Comparison of ENCODE assay signal across 1 cellular context in genomic region chr12:67038486-67038885, GRCh38.
TF ChIP-seq lines count a peak whose summit lies in the region.

No MANE protein-coding gene starts in this region.

TF ChIP-seq in HEK293, 187 proteins besides CTCF, POLR2A, EP300 and RAD21 (continued from another document):
- TF ChIP-seq PRDM6 (tag by site-specific recombination; IDR thresholded peaks at IDR 0.05) (0 out of 2 replicates have a peak, but pooled peaks have one; percentile 13), ZFP3 (tag by site-specific recombination; IDR thresholded peaks at IDR 0.05; ENCODE audit: low read depth) (no peak)
